In genomic region chr20:25622450-25623224, GRCh38 we compare ENCODE assay signal across 8 cellular contexts. TPM values are rescaled to one million over a fixed set of nuclear protein-coding genes. Genes with fewer than 3 reads are reported as not detected.
DNase-seq lines count a peak whose midpoint lies in the region; ATAC-seq and TF ChIP-seq lines count a peak whose summit lies in the region.

No MANE protein-coding gene starts in this region.

- H3K4me3 Mint-ChIP-seq in endodermal cell (peak overlapping the region; percentile 77), osteocyte (ENCODE audit: unreplicated experiment) (peak overlapping the region; percentile 89)

- peaks cover 35% of the 10 kb centered on the region for H3K4me1 Mint-ChIP-seq in endodermal cell
- peaks cover 20% of the 10 kb centered on the region for H3K4me1 Mint-ChIP-seq in osteocyte (ENCODE audit: unreplicated experiment)

- H3K9me2 ChIP-seq in DOHH2 (replicated peaks; ENCODE audit: control insufficient read depth, low read length): no peaks in the 10 kb centered on the region

- no peak for TF ChIP-seq CTCF in DOHH2 (IDR thresholded peaks at IDR 0.05; ENCODE audit: low read depth, low read length, poor library complexity, severe bottlenecking)
- no peak for TF ChIP-seq CTCF in NB4 (IDR thresholded peaks at IDR 0.05; ENCODE audit: low read depth, low read length)
- TF ChIP-seq CTCF in endodermal cell (conservative IDR thresholded peaks at IDR 0.05): no peak
- TF ChIP-seq CTCF in osteocyte (IDR thresholded peaks at IDR 0.05): no peak

- H3K27me3 ChIP-seq in DOHH2 (ENCODE audit: control insufficient read depth, low read length) (no peaks in the 10 kb centered on the region), endodermal cell (ENCODE audit: control insufficient read depth, insufficient read depth, low read length, poor library complexity, severe bottlenecking) (no peaks in the 10 kb centered on the region)

- peak overlapping the region; percentile 89 for H3K9ac ChIP-seq in endodermal cell (ENCODE audit: extremely low read depth, low read length, poor library complexity, severe bottlenecking)

- ATAC-seq in HG03442 (IDR thresholded peaks at IDR 0.05; ENCODE audit: unreplicated experiment) (no peak), HG02885 (IDR thresholded peaks at IDR 0.05; ENCODE audit: poor library complexity, unreplicated experiment) (no peak), esophagus mucosa (no peak)

- peaks cover 30% of the 10 kb centered on the region for H3K36me3 ChIP-seq in DOHH2 (ENCODE audit: control insufficient read depth, low read length)
- H3K36me3 ChIP-seq in endodermal cell (ENCODE audit: control insufficient read depth, insufficient read depth, low read length): no peaks in the 10 kb centered on the region

- peaks cover 85% of the 10 kb centered on the region for H3K79me2 ChIP-seq in DOHH2 (ENCODE audit: control insufficient read depth, low read length)

- H3K4me1 ChIP-seq in DOHH2 (ENCODE audit: control insufficient read depth, low read length): peaks cover 41% of the 10 kb centered on the region
- H3K4me1 ChIP-seq in endodermal cell (ENCODE audit: control insufficient read depth, insufficient read depth, low read length): peaks cover 6% of the 10 kb centered on the region

- H3K27me3 Mint-ChIP-seq in endodermal cell (ENCODE audit: insufficient read depth) (peaks cover 7% of the 10 kb centered on the region), osteocyte (ENCODE audit: unreplicated experiment) (no peaks in the 10 kb centered on the region)

- 46 to 62% methylated on average over 11 to 17 of the region's 17 CpGs for WGBS in endodermal cell (ENCODE audit: insufficient coverage in 1 of 2, insufficient read length in 1 of 2), 2 experiments

- H3K27ac ChIP-seq in DOHH2 (ENCODE audit: low read depth, low read length) (peak overlapping the region; percentile 85), endodermal cell (ENCODE audit: low read depth, low read length) (no peak overlapping the region)

- H3F3A ChIP-seq in DOHH2 (ENCODE audit: control insufficient read depth, insufficient read depth): no peaks in the 10 kb centered on the region

- peaks cover 15% of the 10 kb centered on the region for H3K9me3 Mint-ChIP-seq in endodermal cell
- no peaks in the 10 kb centered on the region for H3K9me3 Mint-ChIP-seq in osteocyte (ENCODE audit: unreplicated experiment)

- H3K27ac Mint-ChIP-seq in endodermal cell (peak overlapping the region; percentile 0), osteocyte (ENCODE audit: unreplicated experiment) (peak overlapping the region; percentile 97)

- H3K4me2 ChIP-seq in DOHH2 (ENCODE audit: low read length): peak overlapping the region; percentile 80

- TF ChIP-seq POLR2A in NB4 (IDR thresholded peaks at IDR 0.05; ENCODE audit: extremely low read depth, insufficient read length): no peak

- DNase-seq in NB4 (ENCODE audit: low read depth) (no peak), endodermal cell (no peak), osteocyte (ENCODE audit: extremely low spot score, unreplicated experiment) (no peak)
- no peak for DNase-seq in stimulated activated CD4-positive, alpha-beta T cell treated with anti-CD3 and anti-CD28 coated beads, Interleukin-12 subunit alpha, Interleukin-12 subunit beta, amount 100 ng/mL, for 4 hours

- H3K9me3 ChIP-seq in DOHH2 (ENCODE audit: control insufficient read depth, insufficient read depth, low read length): no peaks in the 10 kb centered on the region
- peaks cover under 1% of the 10 kb centered on the region for H3K9me3 ChIP-seq in endodermal cell (ENCODE audit: control insufficient read depth, low read length)

- H4K20me1 ChIP-seq in DOHH2 (ENCODE audit: control insufficient read depth, insufficient read depth, low read depth, low read length): peaks cover 4% of the 10 kb centered on the region; the same call in 1 of the 2 replicates

- H3K36me3 Mint-ChIP-seq in endodermal cell (ENCODE audit: low read depth) (no peaks in the 10 kb centered on the region), osteocyte (ENCODE audit: unreplicated experiment) (no peaks in the 10 kb centered on the region)

- H3K4me3 ChIP-seq in DOHH2 (ENCODE audit: low read length) (peak overlapping the region; percentile 95), NB4 (ENCODE audit: low read depth, low read length) (peak overlapping the region; percentile 81), endodermal cell (ENCODE audit: low read length) (peak overlapping the region; percentile 92)

RNA-seq across cellular contexts. Expression of gene NANP, which starts 1.2 kb away (rescaled TPM):
- total RNA-seq in endodermal cell: 10 to 100 TPM in 1 of 2 donors, 1 to 10 TPM in 1; 6.5 to 10.4 TPM
- 5.9 TPM for polyA plus RNA-seq in endodermal cell (2013, experiment 1 of 2)
- polyA plus RNA-seq in endodermal cell (2013, experiment 2 of 2): 4.6 TPM
- total RNA-seq in osteocyte: 6.0 and 6.6 TPM in 2 replicates
- 2.7 TPM for total RNA-seq in esophagus mucosa

RNA-seq across cellular contexts. Expression of gene NINL, which starts 37.3 kb away (rescaled TPM):
- total RNA-seq in endodermal cell (100 to 1,000 TPM in 1 of 2 donors, 10 to 100 TPM in 1; 78.5 to 101 TPM), osteocyte (20.4 and 20.8 TPM in 2 replicates), esophagus mucosa (4.8 TPM)
- polyA plus RNA-seq in endodermal cell (2013, experiment 1 of 2): 48.7 TPM
- polyA plus RNA-seq in endodermal cell (2013, experiment 2 of 2): 43.3 TPM
